Comparison of ENCODE assay signal across 1 cellular context in genomic region chr16:29469660-29470059, GRCh38.
TF ChIP-seq lines count a peak whose summit lies in the region.

No MANE protein-coding gene starts in this region.

TF ChIP-seq in HepG2, 621 proteins besides CTCF, POLR2A, EP300 and RAD21:
- peak; percentile 12; the same call in 1 of the 2 replicates for TF ChIP-seq STAG1 (CRISPR knock-in tag; IDR thresholded peaks at IDR 0.05)
